ENCODE assay signal across 28 cellular contexts in the genomic region with DNA sequence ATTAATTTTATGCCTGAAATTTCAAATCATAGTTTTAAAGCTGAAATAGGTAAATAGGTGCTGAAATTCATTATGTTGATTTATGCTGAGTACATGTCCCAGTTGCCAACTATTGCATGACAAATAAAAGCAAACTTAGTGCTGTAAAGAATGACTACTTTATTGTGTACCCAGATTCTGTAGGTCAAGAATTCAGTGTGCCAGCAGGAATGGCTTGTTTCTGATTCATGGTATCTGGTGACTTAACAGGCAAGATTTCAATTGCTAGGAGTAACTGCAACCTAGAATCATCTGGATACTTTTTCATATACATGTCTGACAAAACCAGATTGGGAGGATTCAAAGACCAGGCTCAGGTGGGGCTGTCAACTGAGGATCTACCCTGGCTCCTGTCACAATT.
DNase-seq lines count a peak whose midpoint lies in the region; ATAC-seq, FAIRE-seq and TF ChIP-seq lines count a peak whose summit lies in the region.
"Had no signal": no experiment of that assay in that cellular context is flagged by ENCODE, and none has a peak within 500 bp of the region (broad histone marks: within the 10 kb centered on the region; RNA-seq: fewer than 3 reads in every experiment).

No MANE protein-coding gene starts in this region.

- H3K4me2 ChIP-seq in PC-3 (ENCODE audit: low read length) (no peak overlapping the region), keratinocyte (ENCODE audit: control insufficient read depth, extremely low read depth, insufficient read depth, low read depth, low read length) (no peak overlapping the region)

- peak overlapping the region; percentile 23; the same call in 1 of the 2 replicates for H3K9ac ChIP-seq in PC-3 (ENCODE audit: low read length)
- no peak overlapping the region for H3K9ac ChIP-seq in keratinocyte (ENCODE audit: control insufficient read depth, extremely low read depth, insufficient read depth, low read length)

- FAIRE-seq in keratinocyte (lab: Jason Lieb, UNC): peak; percentile 67

- POLR2A ChIA-PET in PC-3 (lab: Charles Lee; ENCODE audit: unreplicated experiment): no interaction called here

- H3K4me1 ChIP-seq in PC-3 (ENCODE audit: insufficient read depth, low read length) (peaks cover 23% of the 10 kb centered on the region), keratinocyte (ENCODE audit: control insufficient read depth, extremely low read depth, insufficient read depth, low read length) (peaks cover 45% of the 10 kb centered on the region)
- H3K4me1 ChIP-seq: body of pancreas, heart left ventricle, psoas muscle had no signal

- TF ChIP-seq CTCF in PC-3 (conservative IDR thresholded peaks at IDR 0.05; ENCODE audit: low read depth, low read length) (no peak), keratinocyte (optimal IDR thresholded peaks at IDR 0.05 in 1 of 3, IDR thresholded peaks at IDR 0.05 in 1 of 3, conservative IDR thresholded peaks at IDR 0.05 in 1 of 3; ENCODE audit: extremely low read depth in 1 of 3, insufficient read depth in 2 of 3, low read length in 3 of 3) (no peak)

- intact Hi-C loops in PC-3 (cut with micrococcal nuclease): loop anchor here (2.0 to 5.0 kb wide), 3 partner anchors 37 to 892 kb away; no protein-coding TSS in a partner anchor

- H3K9me1 ChIP-seq in keratinocyte (ENCODE audit: control insufficient read depth, extremely low read depth, insufficient read depth, low read length): no peaks in the 10 kb centered on the region

- DNase-seq in AG08395 (ENCODE audit: low spot score) (peak; percentile 6), PC-3 (peak; percentile 76), epithelial cell of prostate (ENCODE audit: low read depth, low spot score) (peak; percentile 86), keratinocyte (ENCODE audit: low read depth, low spot score) (no peak), COLO829 (ENCODE audit: low spot score) (no peak)
- DNase-seq in stimulated activated naive CD4-positive, alpha-beta T cell treated with Interleukin-2 at 50 U/mL for 16 hours (lab: John Stamatoyannopoulos, UW): no peak
- DNase-seq in activated naive CD4-positive, alpha-beta T cell treated with Interleukin-2 at 50 U/mL for 16 hours: no peak
- DNase-seq: activated CD8-positive, alpha-beta T cell treated with anti-CD3 and anti-CD28 coated beads for 36 hours; activated effector memory CD4-positive, alpha-beta T cell treated with Interleukin-2 at 50 U/mL for 16 hours; activated naive CD8-positive, alpha-beta T cell treated with anti-CD3 and anti-CD28 coated beads, Interleukin-2, amount 10 ng/mL, durations not matched to agents 7 days and 5 days; body of pancreas; DMS53; effector CD4-positive, alpha-beta T cell; erythroblast; GOT3; heart left ventricle; mesendoderm; NCI-H1417 treated with DMSO at 0.1 percent for 48 hours; NCI-H446 treated with DMSO at 0.1 percent for 48 hours; OCI-M1; psoas muscle; SHP77 treated with DMSO at 0.1 percent for 48 hours; stimulated activated CD4-positive, alpha-beta T cell treated with anti-CD3 and anti-CD28 coated beads, Interleukin-2, amount 100 ng/mL, for 24 hours; T-helper 9 cell had no signal

- CTCF ChIA-PET in PC-3 (lab: Charles Lee): no interaction called here

- H3K27ac ChIP-seq in PC-3 (ENCODE audit: low read length) (peak overlapping the region; percentile 80), epithelial cell of prostate (peak overlapping the region; percentile 95), keratinocyte (ENCODE audit: control insufficient read depth, insufficient read depth, low read length) (peak overlapping the region; percentile 56)
- H3K27ac ChIP-seq: body of pancreas, heart left ventricle, neutrophil, psoas muscle had no signal

- H4K20me1 ChIP-seq in PC-3 (ENCODE audit: low read length) (no peaks in the 10 kb centered on the region), keratinocyte (ENCODE audit: control insufficient read depth, extremely low read depth, insufficient read depth, low read length) (no peaks in the 10 kb centered on the region)

- H2AFZ ChIP-seq in PC-3 (ENCODE audit: low read length) (no peak overlapping the region), keratinocyte (ENCODE audit: control insufficient read depth, low read length) (peak overlapping the region; percentile 36)

- H3K9me3 ChIP-seq in PC-3 (ENCODE audit: low read length) (no peaks in the 10 kb centered on the region), keratinocyte (ENCODE audit: control insufficient read depth, low read depth, low read length) (no peaks in the 10 kb centered on the region)
- H3K9me3 ChIP-seq: body of pancreas, heart left ventricle, neutrophil, psoas muscle had no signal

- dilution Hi-C loops in keratinocyte (cut with MboI; ENCODE audit: extremely low pct_ligation_motif_present, low sequenced_read_pairs): no loop called here

- H3F3A ChIP-seq in PC-3 (ENCODE audit: low read length, unreplicated experiment): no peaks in the 10 kb centered on the region

- no peak overlapping the region for H3K4me3 ChIP-seq in PC-3 (ENCODE audit: low read length)
- H3K4me3 ChIP-seq in keratinocyte (ENCODE audit: control insufficient read depth in 2 of 3, extremely low read depth in 1 of 3, insufficient read depth in 2 of 3, low read depth in 1 of 3, low read length in 3 of 3): no peak overlapping the region
- H3K4me3 ChIP-seq: body of pancreas, heart left ventricle, psoas muscle, skin epidermis had no signal

- no peaks in the 10 kb centered on the region for H3K9me2 ChIP-seq in PC-3 (replicated peaks; ENCODE audit: low read length)

- H3K27me3 ChIP-seq in PC-3 (ENCODE audit: low read length): no peaks in the 10 kb centered on the region
- H3K27me3 ChIP-seq in keratinocyte (ENCODE audit: control insufficient read depth, extremely low read depth, insufficient read depth, low read length): no peaks in the 10 kb centered on the region
- H3K27me3 ChIP-seq: body of pancreas, heart left ventricle, neutrophil had no signal

- ATAC-seq in PC-3: peak; percentile 74
- ATAC-seq in HG03045 (IDR thresholded peaks at IDR 0.05; ENCODE audit: unreplicated experiment): no peak
- ATAC-seq: activated CD4-positive, CD25-positive, alpha-beta regulatory T cell treated with anti-CD3 and anti-CD28 coated beads, Interleukin-2, amount 50 U/mL, for 24 hours; activated CD8-positive, alpha-beta T cell treated with anti-CD3 and anti-CD28 coated beads for 36 hours; body of pancreas; heart left ventricle; psoas muscle had no signal

- H3K79me2 ChIP-seq in PC-3 (ENCODE audit: low read length) (no peaks in the 10 kb centered on the region), keratinocyte (ENCODE audit: control insufficient read depth, insufficient read depth, low read length) (no peaks in the 10 kb centered on the region)

- no TSS peak for BruUV-seq in PC-3 (replicated peaks; lab: Mats Ljungman, UMichigan)

- H3K36me3 ChIP-seq in PC-3 (ENCODE audit: low read depth, low read length): no peaks in the 10 kb centered on the region
- H3K36me3 ChIP-seq in keratinocyte (ENCODE audit: control insufficient read depth in 2 of 2, extremely low read depth in 1 of 2, insufficient read depth in 2 of 2, low read length in 2 of 2): no peaks in the 10 kb centered on the region
- H3K36me3 ChIP-seq: heart left ventricle, neutrophil had no signal

Comparison
In these comparisons a context has a peak if more than half of its experiments do, and no peak if none do; other contexts are left out.
1. DNase-seq: peak in AG08395 (single experiment), PC-3 (single experiment) and epithelial cell of prostate (single experiment); none in keratinocyte (single experiment), stimulated activated naive CD4-positive, alpha-beta T cell treated with Interleukin-2 at 50 U/mL for 16 hours (single experiment), COLO829 (single experiment) and activated naive CD4-positive, alpha-beta T cell treated with Interleukin-2 at 50 U/mL for 16 hours (single experiment).
2. Peak in every context shown above with its lines, with median percentiles within 50 percentile points of each other: H3K27ac ChIP-seq.